In the genomic region with DNA sequence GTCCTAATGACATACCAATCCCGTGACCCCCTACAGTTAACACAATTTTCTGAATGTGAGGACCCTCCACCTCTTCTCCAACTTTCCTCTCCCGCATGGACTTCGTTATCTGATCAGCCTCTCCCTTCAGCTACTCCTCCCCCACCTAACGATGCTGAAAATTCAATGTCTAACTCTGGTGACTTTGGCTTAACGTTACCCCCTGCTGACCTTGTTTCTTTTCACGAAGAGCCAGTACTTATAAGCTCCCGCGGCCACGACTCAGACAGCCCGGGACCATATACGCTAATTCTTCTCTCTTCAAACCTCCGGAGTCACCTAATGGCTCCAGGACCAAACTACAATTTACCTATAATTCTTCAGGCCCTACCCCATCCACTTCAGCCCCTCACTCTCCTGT, we compare ENCODE assay signal across 30 cellular contexts.
"Had no signal": no experiment of that assay in that cellular context is flagged by ENCODE, and none has a peak within 500 bp of the region (broad histone marks: within the 10 kb centered on the region; RNA-seq: fewer than 3 reads in every experiment).

No MANE protein-coding gene starts in this region.

- FAIRE-seq: astrocyte, bronchial epithelial cell, endometrium, frontal cortex had no signal

- H3K27me3 ChIP-seq: brain microvascular endothelial cell had no signal

- DNase-seq: activated CD4-positive, alpha-beta T cell treated with anti-CD3 and anti-CD28 coated beads for 36 hours; activated CD4-positive, alpha-beta T cell treated with anti-CD3 and anti-CD28 coated beads, Interleukin-2, amount 50 U/mL, for 1 hour; activated CD4-positive, alpha-beta T cell treated with anti-CD3 and anti-CD28 coated beads, Interleukin-2, amount 50 U/mL, for 48 hours; activated CD4-positive, CD25-positive, alpha-beta regulatory T cell; activated CD4-positive, CD25-positive, alpha-beta regulatory T cell treated with anti-CD3 and anti-CD28 coated beads, Interleukin-2, amount 50 U/mL, for 72 hours; activated CD8-positive, alpha-beta memory T cell treated with anti-CD3 and anti-CD28 coated beads for 24 hours; activated CD8-positive, alpha-beta T cell treated with anti-CD3 and anti-CD28 coated beads for 36 hours; activated effector memory CD4-positive, alpha-beta T cell treated with Interleukin-2 at 50 U/mL for 16 hours; activated gamma-delta T cell treated with Interleukin-2 at 50 U/mL for 16 hours; activated naive CD4-positive, alpha-beta T cell treated with anti-CD3 and anti-CD28 coated beads, Interleukin-2, amount 50 U/mL, for 16 hours; activated naive CD4-positive, alpha-beta T cell treated with Interleukin-2 at 50 U/mL for 16 hours; activated T-cell treated with anti-CD3 and anti-CD28 coated beads, Interleukin-2, amount 50 U/mL, for 4 hours; amniotic stem cell; anterior cingulate cortex; brain microvascular endothelial cell; dermis blood vessel endothelial cell; effector CD4-positive, alpha-beta T cell; effector memory CD8-positive, alpha-beta T cell; foreskin fibroblast; head of caudate nucleus; T-helper 2 cell had no signal

- H3K4me3 ChIP-seq: coronary artery had no signal

- H3K36me3 ChIP-seq: brain microvascular endothelial cell had no signal

- H3K27me3 Mint-ChIP-seq: activated CD4-positive, alpha-beta T cell treated with anti-CD3 and anti-CD28 coated beads for 36 hours; activated CD8-positive, alpha-beta T cell treated with anti-CD3 and anti-CD28 coated beads for 36 hours; activated naive CD8-positive, alpha-beta T cell; activated T-helper 17 cell treated with anti-CD3 and anti-CD28 coated beads, Interleukin-2, amount 50 U/mL, for 72 hours; central memory CD8-positive, alpha-beta T cell; effector memory CD8-positive, alpha-beta T cell had no signal

- H3K27ac Mint-ChIP-seq: activated CD4-positive, alpha-beta T cell treated with anti-CD3 and anti-CD28 coated beads for 36 hours; activated CD8-positive, alpha-beta T cell treated with anti-CD3 and anti-CD28 coated beads for 36 hours; activated naive CD8-positive, alpha-beta T cell; activated T-helper 17 cell treated with anti-CD3 and anti-CD28 coated beads, Interleukin-2, amount 50 U/mL, for 72 hours; effector memory CD8-positive, alpha-beta T cell had no signal

- ATAC-seq: activated CD4-positive, alpha-beta T cell treated with anti-CD3 and anti-CD28 coated beads for 36 hours; activated CD8-positive, alpha-beta T cell treated with anti-CD3 and anti-CD28 coated beads for 36 hours; activated T-cell treated with anti-CD3 and anti-CD28 coated beads, Interleukin-2, amount 50 U/mL, for 4 hours; activated T-helper 17 cell treated with anti-CD3 and anti-CD28 coated beads, Interleukin-2, amount 50 U/mL, for 72 hours; effector memory CD8-positive, alpha-beta T cell; esophagus mucosa had no signal

- H3K4me3 Mint-ChIP-seq: activated CD4-positive, alpha-beta T cell treated with anti-CD3 and anti-CD28 coated beads for 36 hours; activated CD8-positive, alpha-beta T cell treated with anti-CD3 and anti-CD28 coated beads for 36 hours; activated naive CD8-positive, alpha-beta T cell; activated T-cell treated with anti-CD3 and anti-CD28 coated beads, Interleukin-2, amount 50 U/mL, for 4 hours; activated T-helper 17 cell treated with anti-CD3 and anti-CD28 coated beads, Interleukin-2, amount 50 U/mL, for 72 hours; central memory CD8-positive, alpha-beta T cell; effector memory CD8-positive, alpha-beta T cell had no signal

- H3K27ac ChIP-seq: brain microvascular endothelial cell, coronary artery had no signal
